In the genomic region with DNA sequence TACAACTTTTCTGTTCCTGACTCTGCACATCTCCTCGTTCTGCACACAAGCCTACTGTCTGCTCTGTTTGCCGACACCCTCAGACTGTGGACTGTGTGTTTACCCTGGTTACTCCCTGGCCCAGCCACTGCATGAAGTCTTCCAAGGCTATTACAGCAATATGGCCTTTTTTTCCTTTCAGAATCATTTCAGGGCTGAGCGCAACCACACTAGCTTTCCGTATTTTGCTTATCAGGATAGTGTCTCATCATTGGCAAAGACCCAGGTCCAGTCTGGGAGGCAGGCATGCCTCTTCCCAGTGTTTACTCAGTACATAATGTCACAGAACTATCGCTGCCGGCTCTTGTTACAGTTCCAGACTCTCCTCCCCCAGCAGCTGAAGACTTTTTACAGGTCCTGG, we compare ENCODE assay signal across 1 cellular context.
TF ChIP-seq lines count a peak whose summit lies in the region.

No MANE protein-coding gene starts in this region.

TF ChIP-seq in K562, 482 proteins besides CTCF, POLR2A, EP300 and RAD21:
- TF ChIP-seq ZNF586 (CRISPR knock-in tag; conservative IDR thresholded peaks at IDR 0.05) (no peak), NFIC (IDR thresholded peaks at IDR 0.05) (peak; percentile 60), FOXJ2 (tag; IDR thresholded peaks at IDR 0.05) (peak; percentile 42; the same call in 1 of the 2 replicates), ZNF24 (IDR thresholded peaks at IDR 0.05) (0 out of 2 replicates have a peak, but pooled peaks have one; percentile 23), HNRNPLL (IDR thresholded peaks at IDR 0.05; ENCODE audit: low read depth, low read length, poor library complexity, severe bottlenecking) (peak; percentile 92)
